Comparison of ENCODE assay signal across 8 cellular contexts in genomic region chr12:89225401-89225800, GRCh38.
A peak's percentile ranks its signal among the peaks of the same experiment; 100 is the strongest.
DNase-seq lines count a peak whose midpoint lies in the region; ATAC-seq, FAIRE-seq and TF ChIP-seq lines count a peak whose summit lies in the region.

No MANE protein-coding gene starts in this region.

- DNase-seq in HTR-8/SVneo (ENCODE audit: insufficient read length, low spot score), result peak; percentile 14
- peak; percentile 33 to 41 for DNase-seq in activated CD8-positive, alpha-beta memory T cell treated with anti-CD3 and anti-CD28 coated beads for 1 hour (ENCODE audit: extremely low read depth in 1 of 2, low read depth in 1 of 2)
- DNase-seq in fibroblast of mammary gland (ENCODE audit: low read depth), result peak; percentile 90
- DNase-seq in stimulated activated CD4-positive, alpha-beta T cell treated with anti-CD3 and anti-CD28 coated beads, Interleukin-12 subunit alpha, Interleukin-12 subunit beta, amount 100 ng/mL, for 48 hours (ENCODE audit: low read depth in 2 of 3, low spot score in 1 of 3), result peak; percentile 66 to 76 (median 76)
- DNase-seq in NCI-H128 (lab: John Stamatoyannopoulos, UW; ENCODE audit: unreplicated experiment), result no peak
- no peak for DNase-seq in SHP77 (lab: John Stamatoyannopoulos, UW)
- DNase-seq in cerebellar nuclear complex (lab: John Stamatoyannopoulos, UW), result no peak

- peak; percentile 78 for ATAC-seq in GM18867 (IDR thresholded peaks at IDR 0.05; ENCODE audit: unreplicated experiment)

- H3K4me3 ChIP-seq in fibroblast of mammary gland (ENCODE audit: control insufficient read depth, low read depth, low read length), result no peak overlapping the region

- no peak for TF ChIP-seq CTCF in fibroblast of mammary gland (conservative IDR thresholded peaks at IDR 0.05; ENCODE audit: control insufficient read depth, insufficient read depth, low read depth, low read length)

- FAIRE-seq in HTR-8/SVneo (lab: Jason Lieb, UNC), result no peak

Comparison
In these comparisons a context has a peak if more than half of its experiments do, and no peak if none do; other contexts are left out.
1. DNase-seq: peak in HTR-8/SVneo (single experiment), activated CD8-positive, alpha-beta memory T cell treated with anti-CD3 and anti-CD28 coated beads for 1 hour (2 of 2), fibroblast of mammary gland (single experiment) and stimulated activated CD4-positive, alpha-beta T cell treated with anti-CD3 and anti-CD28 coated beads, Interleukin-12 subunit alpha, Interleukin-12 subunit beta, amount 100 ng/mL, for 48 hours (3 of 3); none in NCI-H128 (single experiment), SHP77 (0 of 2) and cerebellar nuclear complex (0 of 2).